In genomic region chr6:107613980-107614379, GRCh38 we compare ENCODE assay signal across 30 cellular contexts.
"Had no signal": no experiment of that assay in that cellular context is flagged by ENCODE, and none has a peak within 500 bp of the region (broad histone marks: within the 10 kb centered on the region; RNA-seq: fewer than 3 reads in every experiment).

No MANE protein-coding gene starts in this region.

- H3K79me2 ChIP-seq: hepatocyte had no signal

- FAIRE-seq: keratinocyte, pancreas, urothelium cell line had no signal

- H3K4me3 Mint-ChIP-seq: naive thymus-derived CD8-positive, alpha-beta T cell; nephron; stimulated activated naive CD8-positive, alpha-beta T cell treated with anti-CD3 and anti-CD28 coated beads, Interleukin-15, Interleukin-2, amounts not matched to agents 100 ng/mL and 50 ng/mL, for 24 hours had no signal

- H3K36me3 Mint-ChIP-seq: naive thymus-derived CD8-positive, alpha-beta T cell had no signal

- H3K4me1 ChIP-seq: lower lobe of right lung, pancreas, prostate gland, suprapubic skin, upper lobe of right lung had no signal

- H3K27ac Mint-ChIP-seq: stimulated activated naive CD8-positive, alpha-beta T cell treated with anti-CD3 and anti-CD28 coated beads, Interleukin-15, Interleukin-2, amounts not matched to agents 100 ng/mL and 50 ng/mL, for 24 hours had no signal

- H3K36me3 ChIP-seq: lower lobe of right lung, pancreas, prostate gland, suprapubic skin, thoracic aorta, tibial artery, upper lobe of right lung had no signal

- H3K9me3 ChIP-seq: lower lobe of right lung, pancreas, prostate gland, suprapubic skin, thoracic aorta, tibial artery, upper lobe of right lung had no signal

- H3K4me3 ChIP-seq: hepatocyte, lower lobe of right lung, pancreas, prostate gland, skin epidermis, suprapubic skin, thoracic aorta, tibial artery, upper lobe of right lung had no signal

- H3K4me2 ChIP-seq: hepatocyte had no signal

- H3K27ac ChIP-seq: hepatocyte, lower lobe of right lung, pancreas, prostate gland, skin epidermis, suprapubic skin, thoracic aorta, tibial artery, upper lobe of right lung had no signal

- H3K27me3 Mint-ChIP-seq: stimulated activated naive CD8-positive, alpha-beta T cell treated with anti-CD3 and anti-CD28 coated beads, Interleukin-15, Interleukin-2, amounts not matched to agents 100 ng/mL and 50 ng/mL, for 24 hours had no signal

- ATAC-seq: left lobe of liver; lower lobe of right lung; naive thymus-derived CD8-positive, alpha-beta T cell; pancreas; right cardiac atrium; sciatic nerve; upper lobe of right lung had no signal

- H2AFZ ChIP-seq: hepatocyte had no signal

- DNase-seq: kidney glomerular epithelial cell; left cardiac atrium; lower lobe of right lung; mammary epithelial cell; mesenchymal stem cell; naive thymus-derived CD8-positive, alpha-beta T cell; nucleus accumbens; pancreas; posterior cingulate gyrus; retina; stimulated activated CD4-positive, alpha-beta T cell treated with anti-CD3 and anti-CD28 coated beads, Interleukin-12 subunit alpha, Interleukin-12 subunit beta, amount 100 ng/mL, for 4 hours; stimulated activated CD4-positive, alpha-beta T cell treated with anti-CD3 and anti-CD28 coated beads, Interleukin-15, amount 100 ng/mL, for 24 hours; stimulated activated CD4-positive, alpha-beta T cell treated with anti-CD3 and anti-CD28 coated beads, Interleukin-2, amount 100 ng/mL, for 24 hours; stimulated activated CD4-positive, alpha-beta T cell treated with anti-CD3 and anti-CD28 coated beads, Interleukin-4, amount 100 ng/mL, for 1 hour; stimulated activated naive CD4-positive, alpha-beta T cell; tibial artery; trophoblast cell; upper lobe of right lung had no signal

- H3K27me3 ChIP-seq: hepatocyte, pancreas, suprapubic skin, tibial artery, upper lobe of right lung had no signal
